Comparison of ENCODE assay signal across 1 cellular context in the genomic region with DNA sequence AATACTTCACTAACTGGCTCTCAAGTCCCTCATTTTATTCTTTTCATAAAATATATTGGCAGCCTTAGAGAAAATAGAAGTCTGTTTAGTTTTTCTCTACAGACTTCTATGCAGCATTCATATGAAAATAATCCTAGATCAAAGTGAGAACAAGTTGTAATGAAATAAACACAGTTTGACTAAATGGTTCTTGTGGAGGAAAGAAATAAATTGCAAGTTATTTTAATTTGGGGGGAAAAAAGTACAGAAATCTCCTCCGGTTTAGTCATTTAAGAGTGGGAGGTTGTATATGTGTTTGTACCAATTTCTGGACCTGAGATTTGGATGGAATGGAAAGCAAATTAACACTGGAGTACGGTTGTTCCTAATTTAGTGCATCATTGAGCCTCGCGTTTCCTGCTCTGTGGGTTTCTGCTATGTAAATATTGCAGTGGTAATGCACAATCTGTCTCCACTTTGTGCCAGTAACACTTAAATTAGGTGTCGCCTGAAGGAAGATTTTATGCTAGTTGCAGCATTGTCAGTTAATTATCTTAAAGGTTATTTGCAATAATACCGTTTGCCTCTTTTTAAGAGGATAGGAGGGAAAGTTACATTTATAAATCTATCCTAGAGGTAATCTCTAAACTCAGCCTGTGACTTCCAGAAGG.
TF ChIP-seq lines count a peak whose summit lies in the region.

No MANE protein-coding gene starts in this region.

TF ChIP-seq in HEK293, 187 proteins besides CTCF, POLR2A, EP300 and RAD21 (continued from another document and continues in another):
- TF ChIP-seq ZBTB17 (tag by site-specific recombination; IDR thresholded peaks at IDR 0.05): peak; percentile 27; the same call in 1 of the 2 replicates
- peak; percentile 69; the same call in 1 of the 2 replicates for TF ChIP-seq ZNF843 (tag by site-specific recombination; IDR thresholded peaks at IDR 0.05)
- TF ChIP-seq ZNF596 (tag by site-specific recombination; IDR thresholded peaks at IDR 0.05): 0 out of 2 replicates have a peak, but pooled peaks have one; percentile 28
- no peak for TF ChIP-seq ZNF341 (tag by site-specific recombination; IDR thresholded peaks at IDR 0.05; ENCODE audit: low read depth)
- TF ChIP-seq, protein P1, sequence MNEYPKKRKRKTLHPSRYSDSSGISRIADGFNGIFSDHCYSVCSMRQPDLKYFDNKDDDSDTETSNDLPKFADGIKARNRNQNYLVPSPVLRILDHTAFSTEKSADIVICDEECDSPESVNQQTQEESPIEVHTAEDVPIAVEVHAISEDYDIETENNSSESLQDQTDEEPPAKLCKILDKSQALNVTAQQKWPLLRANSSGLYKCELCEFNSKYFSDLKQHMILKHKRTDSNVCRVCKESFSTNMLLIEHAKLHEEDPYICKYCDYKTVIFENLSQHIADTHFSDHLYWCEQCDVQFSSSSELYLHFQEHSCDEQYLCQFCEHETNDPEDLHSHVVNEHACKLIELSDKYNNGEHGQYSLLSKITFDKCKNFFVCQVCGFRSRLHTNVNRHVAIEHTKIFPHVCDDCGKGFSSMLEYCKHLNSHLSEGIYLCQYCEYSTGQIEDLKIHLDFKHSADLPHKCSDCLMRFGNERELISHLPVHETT (tag by site-specific recombination; IDR thresholded peaks at IDR 0.05): no peak
- no peak for TF ChIP-seq ZNF610 (tag by site-specific recombination; IDR thresholded peaks at IDR 0.05; ENCODE audit: borderline replicate concordance)
- TF ChIP-seq, protein P2, sequence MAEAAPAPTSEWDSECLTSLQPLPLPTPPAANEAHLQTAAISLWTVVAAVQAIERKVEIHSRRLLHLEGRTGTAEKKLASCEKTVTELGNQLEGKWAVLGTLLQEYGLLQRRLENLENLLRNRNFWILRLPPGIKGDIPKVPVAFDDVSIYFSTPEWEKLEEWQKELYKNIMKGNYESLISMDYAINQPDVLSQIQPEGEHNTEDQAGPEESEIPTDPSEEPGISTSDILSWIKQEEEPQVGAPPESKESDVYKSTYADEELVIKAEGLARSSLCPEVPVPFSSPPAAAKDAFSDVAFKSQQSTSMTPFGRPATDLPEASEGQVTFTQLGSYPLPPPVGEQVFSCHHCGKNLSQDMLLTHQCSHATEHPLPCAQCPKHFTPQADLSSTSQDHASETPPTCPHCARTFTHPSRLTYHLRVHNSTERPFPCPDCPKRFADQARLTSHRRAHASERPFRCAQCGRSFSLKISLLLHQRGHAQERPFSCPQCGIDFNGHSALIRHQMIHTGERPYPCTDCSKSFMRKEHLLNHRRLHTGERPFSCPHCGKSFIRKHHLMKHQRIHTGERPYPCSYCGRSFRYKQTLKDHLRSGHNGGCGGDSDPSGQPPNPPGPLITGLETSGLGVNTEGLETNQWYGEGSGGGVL (tag by site-specific recombination; IDR thresholded peaks at IDR 0.05): no peak
- TF ChIP-seq, protein P3, sequence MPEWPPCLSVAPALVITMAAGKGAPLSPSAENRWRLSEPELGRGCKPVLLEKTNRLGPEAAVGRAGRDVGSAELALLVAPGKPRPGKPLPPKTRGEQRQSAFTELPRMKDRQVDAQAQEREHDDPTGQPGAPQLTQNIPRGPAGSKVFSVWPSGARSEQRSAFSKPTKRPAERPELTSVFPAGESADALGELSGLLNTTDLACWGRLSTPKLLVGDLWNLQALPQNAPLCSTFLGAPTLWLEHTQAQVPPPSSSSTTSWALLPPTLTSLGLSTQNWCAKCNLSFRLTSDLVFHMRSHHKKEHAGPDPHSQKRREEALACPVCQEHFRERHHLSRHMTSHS (tag by site-specific recombination; IDR thresholded peaks at IDR 0.05): no peak
- TF ChIP-seq ZNF221 (tag by site-specific recombination; IDR thresholded peaks at IDR 0.05; ENCODE audit: borderline replicate concordance): no peak
- TF ChIP-seq, protein P4, sequence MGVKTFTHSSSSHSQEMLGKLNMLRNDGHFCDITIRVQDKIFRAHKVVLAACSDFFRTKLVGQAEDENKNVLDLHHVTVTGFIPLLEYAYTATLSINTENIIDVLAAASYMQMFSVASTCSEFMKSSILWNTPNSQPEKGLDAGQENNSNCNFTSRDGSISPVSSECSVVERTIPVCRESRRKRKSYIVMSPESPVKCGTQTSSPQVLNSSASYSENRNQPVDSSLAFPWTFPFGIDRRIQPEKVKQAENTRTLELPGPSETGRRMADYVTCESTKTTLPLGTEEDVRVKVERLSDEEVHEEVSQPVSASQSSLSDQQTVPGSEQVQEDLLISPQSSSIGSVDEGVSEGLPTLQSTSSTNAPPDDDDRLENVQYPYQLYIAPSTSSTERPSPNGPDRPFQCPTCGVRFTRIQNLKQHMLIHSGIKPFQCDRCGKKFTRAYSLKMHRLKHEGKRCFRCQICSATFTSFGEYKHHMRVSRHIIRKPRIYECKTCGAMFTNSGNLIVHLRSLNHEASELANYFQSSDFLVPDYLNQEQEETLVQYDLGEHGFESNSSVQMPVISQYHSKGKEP (tag by site-specific recombination; IDR thresholded peaks at IDR 0.05): peak; percentile 99
- TF ChIP-seq OVOL3 (tag by site-specific recombination; IDR thresholded peaks at IDR 0.05): peak; percentile 61; the same call in 1 of the 2 replicates
- TF ChIP-seq KLF8 (tag by site-specific recombination; IDR thresholded peaks at IDR 0.05): no peak
- TF ChIP-seq, protein P5, sequence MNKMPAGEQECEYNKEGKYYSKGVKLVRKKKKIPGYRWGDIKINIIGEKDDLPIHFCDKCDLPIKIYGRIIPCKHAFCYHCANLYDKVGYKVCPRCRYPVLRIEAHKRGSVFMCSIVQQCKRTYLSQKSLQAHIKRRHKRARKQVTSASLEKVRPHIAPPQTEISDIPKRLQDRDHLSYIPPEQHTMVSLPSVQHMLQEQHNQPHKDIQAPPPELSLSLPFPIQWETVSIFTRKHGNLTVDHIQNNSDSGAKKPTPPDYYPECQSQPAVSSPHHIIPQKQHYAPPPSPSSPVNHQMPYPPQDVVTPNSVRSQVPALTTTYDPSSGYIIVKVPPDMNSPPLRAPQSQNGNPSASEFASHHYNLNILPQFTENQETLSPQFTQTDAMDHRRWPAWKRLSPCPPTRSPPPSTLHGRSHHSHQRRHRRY (tag by site-specific recombination; IDR thresholded peaks at IDR 0.05): no peak
- TF ChIP-seq, protein P6, sequence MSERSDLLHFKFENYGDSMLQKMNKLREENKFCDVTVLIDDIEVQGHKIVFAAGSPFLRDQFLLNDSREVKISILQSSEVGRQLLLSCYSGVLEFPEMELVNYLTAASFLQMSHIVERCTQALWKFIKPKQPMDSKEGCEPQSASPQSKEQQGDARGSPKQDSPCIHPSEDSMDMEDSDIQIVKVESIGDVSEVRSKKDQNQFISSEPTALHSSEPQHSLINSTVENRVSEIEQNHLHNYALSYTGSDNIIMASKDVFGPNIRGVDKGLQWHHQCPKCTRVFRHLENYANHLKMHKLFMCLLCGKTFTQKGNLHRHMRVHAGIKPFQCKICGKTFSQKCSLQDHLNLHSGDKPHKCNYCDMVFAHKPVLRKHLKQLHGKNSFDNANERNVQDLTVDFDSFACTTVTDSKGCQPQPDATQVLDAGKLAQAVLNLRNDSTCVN (tag by site-specific recombination; optimal IDR thresholded peaks at IDR 0.05): no peak
- TF ChIP-seq, protein P7, sequence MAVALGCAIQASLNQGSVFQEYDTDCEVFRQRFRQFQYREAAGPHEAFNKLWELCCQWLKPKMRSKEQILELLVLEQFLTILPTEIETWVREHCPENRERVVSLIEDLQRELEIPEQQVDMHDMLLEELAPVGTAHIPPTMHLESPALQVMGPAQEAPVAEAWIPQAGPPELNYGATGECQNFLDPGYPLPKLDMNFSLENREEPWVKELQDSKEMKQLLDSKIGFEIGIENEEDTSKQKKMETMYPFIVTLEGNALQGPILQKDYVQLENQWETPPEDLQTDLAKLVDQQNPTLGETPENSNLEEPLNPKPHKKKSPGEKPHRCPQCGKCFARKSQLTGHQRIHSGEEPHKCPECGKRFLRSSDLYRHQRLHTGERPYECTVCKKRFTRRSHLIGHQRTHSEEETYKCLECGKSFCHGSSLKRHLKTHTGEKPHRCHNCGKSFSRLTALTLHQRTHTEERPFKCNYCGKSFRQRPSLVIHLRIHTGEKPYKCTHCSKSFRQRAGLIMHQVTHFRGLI (tag by site-specific recombination; IDR thresholded peaks at IDR 0.05): no peak
- TF ChIP-seq, protein P8, sequence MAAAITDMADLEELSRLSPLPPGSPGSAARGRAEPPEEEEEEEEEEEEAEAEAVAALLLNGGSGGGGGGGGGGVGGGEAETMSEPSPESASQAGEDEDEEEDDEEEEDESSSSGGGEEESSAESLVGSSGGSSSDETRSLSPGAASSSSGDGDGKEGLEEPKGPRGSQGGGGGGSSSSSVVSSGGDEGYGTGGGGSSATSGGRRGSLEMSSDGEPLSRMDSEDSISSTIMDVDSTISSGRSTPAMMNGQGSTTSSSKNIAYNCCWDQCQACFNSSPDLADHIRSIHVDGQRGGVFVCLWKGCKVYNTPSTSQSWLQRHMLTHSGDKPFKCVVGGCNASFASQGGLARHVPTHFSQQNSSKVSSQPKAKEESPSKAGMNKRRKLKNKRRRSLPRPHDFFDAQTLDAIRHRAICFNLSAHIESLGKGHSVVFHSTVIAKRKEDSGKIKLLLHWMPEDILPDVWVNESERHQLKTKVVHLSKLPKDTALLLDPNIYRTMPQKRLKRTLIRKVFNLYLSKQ (tag by site-specific recombination; IDR thresholded peaks at IDR 0.05; ENCODE audit: borderline replicate concordance): no peak
- TF ChIP-seq, protein P9, sequence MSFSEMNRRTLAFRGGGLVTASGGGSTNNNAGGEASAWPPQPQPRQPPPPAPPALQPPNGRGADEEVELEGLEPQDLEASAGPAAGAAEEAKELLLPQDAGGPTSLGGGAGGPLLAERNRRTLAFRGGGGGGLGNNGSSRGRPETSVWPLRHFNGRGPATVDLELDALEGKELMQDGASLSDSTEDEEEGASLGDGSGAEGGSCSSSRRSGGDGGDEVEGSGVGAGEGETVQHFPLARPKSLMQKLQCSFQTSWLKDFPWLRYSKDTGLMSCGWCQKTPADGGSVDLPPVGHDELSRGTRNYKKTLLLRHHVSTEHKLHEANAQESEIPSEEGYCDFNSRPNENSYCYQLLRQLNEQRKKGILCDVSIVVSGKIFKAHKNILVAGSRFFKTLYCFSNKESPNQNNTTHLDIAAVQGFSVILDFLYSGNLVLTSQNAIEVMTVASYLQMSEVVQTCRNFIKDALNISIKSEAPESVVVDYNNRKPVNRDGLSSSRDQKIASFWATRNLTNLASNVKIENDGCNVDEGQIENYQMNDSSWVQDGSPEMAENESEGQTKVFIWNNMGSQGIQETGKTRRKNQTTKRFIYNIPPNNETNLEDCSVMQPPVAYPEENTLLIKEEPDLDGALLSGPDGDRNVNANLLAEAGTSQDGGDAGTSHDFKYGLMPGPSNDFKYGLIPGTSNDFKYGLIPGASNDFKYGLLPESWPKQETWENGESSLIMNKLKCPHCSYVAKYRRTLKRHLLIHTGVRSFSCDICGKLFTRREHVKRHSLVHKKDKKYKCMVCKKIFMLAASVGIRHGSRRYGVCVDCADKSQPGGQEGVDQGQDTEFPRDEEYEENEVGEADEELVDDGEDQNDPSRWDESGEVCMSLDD (tag by site-specific recombination; IDR thresholded peaks at IDR 0.05): no peak
- TF ChIP-seq, protein P10, sequence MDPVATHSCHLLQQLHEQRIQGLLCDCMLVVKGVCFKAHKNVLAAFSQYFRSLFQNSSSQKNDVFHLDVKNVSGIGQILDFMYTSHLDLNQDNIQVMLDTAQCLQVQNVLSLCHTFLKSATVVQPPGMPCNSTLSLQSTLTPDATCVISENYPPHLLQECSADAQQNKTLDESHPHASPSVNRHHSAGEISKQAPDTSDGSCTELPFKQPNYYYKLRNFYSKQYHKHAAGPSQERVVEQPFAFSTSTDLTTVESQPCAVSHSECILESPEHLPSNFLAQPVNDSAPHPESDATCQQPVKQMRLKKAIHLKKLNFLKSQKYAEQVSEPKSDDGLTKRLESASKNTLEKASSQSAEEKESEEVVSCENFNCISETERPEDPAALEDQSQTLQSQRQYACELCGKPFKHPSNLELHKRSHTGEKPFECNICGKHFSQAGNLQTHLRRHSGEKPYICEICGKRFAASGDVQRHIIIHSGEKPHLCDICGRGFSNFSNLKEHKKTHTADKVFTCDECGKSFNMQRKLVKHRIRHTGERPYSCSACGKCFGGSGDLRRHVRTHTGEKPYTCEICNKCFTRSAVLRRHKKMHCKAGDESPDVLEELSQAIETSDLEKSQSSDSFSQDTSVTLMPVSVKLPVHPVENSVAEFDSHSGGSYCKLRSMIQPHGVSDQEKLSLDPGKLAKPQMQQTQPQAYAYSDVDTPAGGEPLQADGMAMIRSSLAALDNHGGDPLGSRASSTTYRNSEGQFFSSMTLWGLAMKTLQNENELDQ (tag by site-specific recombination; IDR thresholded peaks at IDR 0.05; ENCODE audit: low read depth): no peak
- no peak for TF ChIP-seq ZNF623 (tag by site-specific recombination; IDR thresholded peaks at IDR 0.05)
- no peak for TF ChIP-seq ZBTB20 (tag by site-specific recombination; IDR thresholded peaks at IDR 0.05)
- no peak for TF ChIP-seq ZNF791 (tag by site-specific recombination; IDR thresholded peaks at IDR 0.05)
- TF ChIP-seq ZNF350 (tag by site-specific recombination; IDR thresholded peaks at IDR 0.05): no peak
- TF ChIP-seq, protein P11, sequence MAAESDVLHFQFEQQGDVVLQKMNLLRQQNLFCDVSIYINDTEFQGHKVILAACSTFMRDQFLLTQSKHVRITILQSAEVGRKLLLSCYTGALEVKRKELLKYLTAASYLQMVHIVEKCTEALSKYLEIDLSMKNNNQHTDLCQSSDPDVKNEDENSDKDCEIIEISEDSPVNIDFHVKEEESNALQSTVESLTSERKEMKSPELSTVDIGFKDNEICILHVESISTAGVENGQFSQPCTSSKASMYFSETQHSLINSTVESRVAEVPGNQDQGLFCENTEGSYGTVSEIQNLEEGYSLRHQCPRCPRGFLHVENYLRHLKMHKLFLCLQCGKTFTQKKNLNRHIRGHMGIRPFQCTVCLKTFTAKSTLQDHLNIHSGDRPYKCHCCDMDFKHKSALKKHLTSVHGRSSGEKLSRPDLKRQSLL (tag by site-specific recombination; IDR thresholded peaks at IDR 0.05): no peak; the same call in 1 of the 2 replicates
- no peak for TF ChIP-seq ZNF629 (tag by site-specific recombination; IDR thresholded peaks at IDR 0.05)
- TF ChIP-seq, protein P12, sequence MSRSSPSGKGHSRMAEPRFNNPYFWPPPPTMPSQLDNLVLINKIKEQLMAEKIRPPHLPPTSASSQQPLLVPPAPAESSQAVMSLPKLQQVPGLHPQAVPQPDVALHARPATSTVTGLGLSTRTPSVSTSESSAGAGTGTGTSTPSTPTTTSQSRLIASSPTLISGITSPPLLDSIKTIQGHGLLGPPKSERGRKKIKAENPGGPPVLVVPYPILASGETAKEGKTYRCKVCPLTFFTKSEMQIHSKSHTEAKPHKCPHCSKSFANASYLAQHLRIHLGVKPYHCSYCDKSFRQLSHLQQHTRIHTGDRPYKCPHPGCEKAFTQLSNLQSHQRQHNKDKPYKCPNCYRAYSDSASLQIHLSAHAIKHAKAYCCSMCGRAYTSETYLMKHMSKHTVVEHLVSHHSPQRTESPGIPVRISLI (tag by site-specific recombination; IDR thresholded peaks at IDR 0.05): no peak
- no peak for TF ChIP-seq ZNF114 (tag by site-specific recombination; IDR thresholded peaks at IDR 0.05)
- no peak for TF ChIP-seq HOXC10 (CRISPR knock-in tag; IDR thresholded peaks at IDR 0.05)
- no peak for TF ChIP-seq EGR2 (tag by site-specific recombination; IDR thresholded peaks at IDR 0.05; ENCODE audit: low read depth)
- TF ChIP-seq ZNF701 (tag by site-specific recombination; IDR thresholded peaks at IDR 0.05): no peak
- no peak for TF ChIP-seq MEIS1 (CRISPR knock-in tag; IDR thresholded peaks at IDR 0.05; ENCODE audit: borderline replicate concordance)
- peak; percentile 86 for TF ChIP-seq OSR2 (tag by site-specific recombination; IDR thresholded peaks at IDR 0.05)
- peak; percentile 62; the same call in 1 of the 2 replicates for TF ChIP-seq BCL11A (tag by site-specific recombination; IDR thresholded peaks at IDR 0.05; ENCODE audit: low read depth)
- no peak for TF ChIP-seq GLIS2 (tag by site-specific recombination; IDR thresholded peaks at IDR 0.05)
- peak; percentile 78 for TF ChIP-seq IKZF3 (tag by site-specific recombination; IDR thresholded peaks at IDR 0.05)
- TF ChIP-seq SP7 (tag by site-specific recombination; IDR thresholded peaks at IDR 0.05): peak; percentile 60
- no peak for TF ChIP-seq ZNF121 (tag by site-specific recombination; IDR thresholded peaks at IDR 0.05)
- TF ChIP-seq ZBTB8A (tag by site-specific recombination; IDR thresholded peaks at IDR 0.05): 0 out of 2 replicates have a peak, but pooled peaks have one; percentile 21
